Comparison of ENCODE assay signal across 19 cellular contexts in the genomic region with DNA sequence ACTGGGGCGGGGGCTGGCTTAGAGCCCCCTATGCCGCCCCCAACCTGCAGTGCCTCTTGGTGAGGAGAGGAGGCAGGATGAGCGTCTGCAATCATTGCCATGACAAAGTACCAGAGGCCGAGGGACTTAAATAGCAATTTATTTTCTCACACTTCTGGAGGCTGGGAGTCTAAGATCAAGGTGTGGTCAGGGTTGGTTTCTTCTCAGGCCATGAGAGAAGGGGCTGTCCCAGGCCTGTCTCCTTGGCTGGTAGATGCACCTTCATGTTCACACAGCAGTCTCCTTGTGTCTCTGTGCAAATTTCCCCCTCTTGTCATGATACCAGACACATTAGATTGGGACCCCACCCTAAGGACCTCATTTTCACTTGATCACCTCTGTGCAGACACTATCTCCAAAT.
DNase-seq lines count a peak whose midpoint lies in the region; ATAC-seq and TF ChIP-seq lines count a peak whose summit lies in the region.
"Had no signal": no experiment of that assay in that cellular context is flagged by ENCODE, and none has a peak within 500 bp of the region (broad histone marks: within the 10 kb centered on the region; RNA-seq: fewer than 3 reads in every experiment).

No MANE protein-coding gene starts in this region.

- no peak for TF ChIP-seq CTCF in GM13976 (IDR thresholded peaks at IDR 0.05; ENCODE audit: borderline replicate concordance, control extremely low read depth, extremely low read depth, insufficient read depth, missing control alignments)
- TF ChIP-seq CTCF in glutamatergic neuron (IDR thresholded peaks at IDR 0.05; ENCODE audit: partially characterized antibody, unreplicated experiment), result no peak

- H3K36me3 Mint-ChIP-seq in glutamatergic neuron (ENCODE audit: unreplicated experiment), result no peaks in the 10 kb centered on the region

- peak; percentile 32 for DNase-seq in GM13976 (ENCODE audit: low spot score)
- DNase-seq in glutamatergic neuron, result no peak
- no peak for DNase-seq in ecto neural progenitor cell (ENCODE audit: low spot score)
- no peak for DNase-seq in NCI-H1105 (lab: John Stamatoyannopoulos, UW)
- DNase-seq in activated CD8-positive, alpha-beta memory T cell treated with anti-CD3 and anti-CD28 coated beads for 24 hours, result no peak
- no peak for DNase-seq in NCI-H524 (lab: John Stamatoyannopoulos, UW)
- DNase-seq: AML-193, DMS79 treated with DMSO at 0.1 percent for 48 hours, GM23248, HCEC 1CT, KG1, MV-4-11, NCI-H1417, NCI-H187, NCI-H2107, NCI-H510A, T-helper 1 cell had no signal

- no peaks in the 10 kb centered on the region for H3K9me3 Mint-ChIP-seq in glutamatergic neuron (ENCODE audit: unreplicated experiment)

- H3K27ac Mint-ChIP-seq in glutamatergic neuron (ENCODE audit: unreplicated experiment), result peak overlapping the region; percentile 4

- ATAC-seq in GM18868 (IDR thresholded peaks at IDR 0.05; ENCODE audit: unreplicated experiment), result peak; percentile 78
- peak; percentile 63 for ATAC-seq in HG02798 (IDR thresholded peaks at IDR 0.05; ENCODE audit: poor library complexity, unreplicated experiment)

- in situ Hi-C loops in GM13976 (cut with MboI; ENCODE audit: low sequenced_read_pairs, unreplicated experiment), result no loop called here

- H3K4me1 Mint-ChIP-seq in glutamatergic neuron (ENCODE audit: low read depth, unreplicated experiment), result peaks cover 13% of the 10 kb centered on the region

- no peak overlapping the region for H3K4me3 Mint-ChIP-seq in glutamatergic neuron (ENCODE audit: unreplicated experiment)

- H3K27me3 Mint-ChIP-seq in glutamatergic neuron (ENCODE audit: unreplicated experiment), result no peaks in the 10 kb centered on the region
